ENCODE assay signal across 25 cellular contexts in the genomic region with DNA sequence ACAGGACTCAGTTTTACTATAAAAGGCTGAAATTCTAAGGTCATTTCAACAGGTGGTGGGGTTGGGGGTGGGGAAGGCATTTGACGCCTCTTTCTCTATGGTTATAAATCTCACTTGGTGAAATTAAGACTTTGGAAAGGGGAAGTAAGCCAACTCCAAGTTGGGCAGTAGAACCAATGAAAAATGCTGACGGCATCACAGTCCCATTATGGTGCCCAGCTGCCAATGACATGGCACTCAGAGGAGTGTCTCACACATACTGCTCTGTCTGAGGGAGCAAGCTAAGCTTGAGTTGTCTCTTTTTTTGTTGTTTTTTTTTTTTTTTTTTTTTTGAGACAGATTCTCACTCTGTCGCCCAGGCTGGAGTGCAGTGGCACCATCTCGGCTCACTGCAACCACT.
"Had no signal": no experiment of that assay in that cellular context is flagged by ENCODE, and none has a peak within 500 bp of the region (broad histone marks: within the 10 kb centered on the region; RNA-seq: fewer than 3 reads in every experiment).

No MANE protein-coding gene starts in this region.

- H3K36me3 Mint-ChIP-seq: brain had no signal

- H3K27me3 ChIP-seq: ascending aorta had no signal

- H3K9ac ChIP-seq: KMS-11 had no signal

- H3K27ac Mint-ChIP-seq: activated CD4-positive, alpha-beta memory T cell treated with anti-CD3 and anti-CD28 coated beads for 36 hours; activated CD4-positive, alpha-beta T cell treated with anti-CD3 and anti-CD28 coated beads, Interleukin-2, amount 10 ng/mL, durations not matched to agents 7 days and 5 days; activated naive CD4-positive, alpha-beta T cell treated with anti-CD3 and anti-CD28 coated beads, Interleukin-2, amount 50 U/mL, for 72 hours; activated naive CD8-positive, alpha-beta T cell treated with anti-CD3 and anti-CD28 coated beads, Interleukin-2, amount 50 U/mL, for 24 hours; brain; T-helper 17 cell had no signal

- H3K4me1 ChIP-seq: ascending aorta had no signal

- H2AFZ ChIP-seq: PC-9 had no signal

- H3K4me3 Mint-ChIP-seq: activated CD4-positive, alpha-beta memory T cell treated with anti-CD3 and anti-CD28 coated beads for 36 hours; activated CD4-positive, alpha-beta T cell treated with anti-CD3 and anti-CD28 coated beads, Interleukin-2, amount 10 ng/mL, durations not matched to agents 7 days and 5 days; activated naive CD8-positive, alpha-beta T cell treated with anti-CD3 and anti-CD28 coated beads, Interleukin-2, amount 50 U/mL, for 24 hours; activated T-cell treated with anti-CD3 and anti-CD28 coated beads, Interleukin-2, amount 50 U/mL, for 4 hours; central memory CD8-positive, alpha-beta T cell; T-helper 17 cell had no signal

- DNase-seq: activated CD4-positive, alpha-beta memory T cell treated with anti-CD3 and anti-CD28 coated beads for 36 hours; activated CD4-positive, alpha-beta T cell treated with anti-CD3 and anti-CD28 coated beads, Interleukin-2, amount 10 ng/mL, durations not matched to agents 7 days and 5 days; activated CD4-positive, CD25-positive, alpha-beta regulatory T cell; activated CD8-positive, alpha-beta memory T cell treated with anti-CD3 and anti-CD28 coated beads for 24 hours; activated effector memory CD4-positive, alpha-beta T cell treated with anti-CD3 and anti-CD28 coated beads, Interleukin-2, amount 50 U/mL, for 16 hours; activated naive CD4-positive, alpha-beta T cell treated with Interleukin-2 at 50 U/mL for 16 hours; activated naive CD8-positive, alpha-beta T cell treated with anti-CD3 and anti-CD28 coated beads, Interleukin-2, amount 50 U/mL, for 24 hours; activated T-cell treated with anti-CD3 and anti-CD28 coated beads, Interleukin-2, amount 50 U/mL, for 4 hours; amniotic stem cell; MG63; NCI-H1092 treated with DMSO at 0.1 percent for 48 hours; NCI-H1417 treated with DMSO at 0.1 percent for 48 hours; NCI-H1694 treated with DMSO at 0.1 percent for 48 hours; NCI-H2029 treated with DMSO at 0.1 percent for 48 hours; NCI-H446; NCI-H524; PC-9; SIG-M5; T-helper 17 cell; T-helper 9 cell had no signal

- H3K4me3 ChIP-seq: ascending aorta, MG63, PC-9 had no signal

- H3K9me3 ChIP-seq: ascending aorta, MG63 had no signal

- H3K27ac ChIP-seq: ascending aorta, KMS-11, PC-9 had no signal

- H3K9me3 Mint-ChIP-seq: activated naive CD8-positive, alpha-beta T cell treated with anti-CD3 and anti-CD28 coated beads, Interleukin-2, amount 50 U/mL, for 24 hours; activated T-cell treated with anti-CD3 and anti-CD28 coated beads, Interleukin-2, amount 50 U/mL, for 4 hours; central memory CD8-positive, alpha-beta T cell had no signal

- H3K36me3 ChIP-seq: ascending aorta, MG63 had no signal

- H3K4me2 ChIP-seq: KMS-11, PC-9 had no signal

- H3K27me3 Mint-ChIP-seq: activated CD4-positive, alpha-beta memory T cell treated with anti-CD3 and anti-CD28 coated beads for 36 hours; activated CD4-positive, alpha-beta T cell treated with anti-CD3 and anti-CD28 coated beads, Interleukin-2, amount 10 ng/mL, durations not matched to agents 7 days and 5 days; T-helper 17 cell had no signal
